In the genomic region with DNA sequence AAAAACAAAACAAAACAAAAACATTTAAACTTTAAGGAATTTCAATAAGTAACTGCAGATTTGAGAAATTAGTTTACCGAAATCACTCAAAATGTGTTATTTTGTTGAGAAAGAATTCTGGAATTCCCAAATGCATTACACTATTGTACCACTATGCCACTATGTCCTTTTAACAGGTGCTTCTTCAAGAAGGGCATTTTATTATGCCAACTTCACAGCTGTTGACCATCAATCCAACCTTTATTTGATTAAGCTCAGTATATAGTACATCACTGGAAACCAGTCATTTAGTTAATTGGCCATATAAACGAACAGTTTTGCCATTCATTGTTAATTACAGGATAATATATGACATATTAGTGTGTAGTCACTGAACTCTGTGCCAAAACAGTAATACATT, we compare ENCODE assay signal across 6 cellular contexts.
"Had no signal": no experiment of that assay in that cellular context is flagged by ENCODE, and none has a peak within 500 bp of the region (broad histone marks: within the 10 kb centered on the region; RNA-seq: fewer than 3 reads in every experiment).

No MANE protein-coding gene starts in this region.

- H3K9me3 Mint-ChIP-seq: activated CD4-positive, alpha-beta memory T cell treated with anti-CD3 and anti-CD28 coated beads, Interleukin-2, amount 10 ng/mL, durations not matched to agents 7 days and 5 days had no signal

- DNase-seq: activated CD4-positive, alpha-beta memory T cell treated with anti-CD3 and anti-CD28 coated beads, Interleukin-2, amount 10 ng/mL, durations not matched to agents 7 days and 5 days; activated CD4-positive, CD25-positive, alpha-beta regulatory T cell treated with anti-CD3 and anti-CD28 coated beads, Interleukin-2, amount 50 U/mL, for 72 hours; hypothalamus; small intestine; tibial artery; uterus had no signal

- H3K27ac ChIP-seq: tibial artery, uterus had no signal

- H3K4me3 ChIP-seq: tibial artery, uterus had no signal

- H3K27me3 Mint-ChIP-seq: activated CD4-positive, alpha-beta memory T cell treated with anti-CD3 and anti-CD28 coated beads, Interleukin-2, amount 10 ng/mL, durations not matched to agents 7 days and 5 days had no signal

- H3K27me3 ChIP-seq: tibial artery, uterus had no signal

- H3K4me1 ChIP-seq: uterus had no signal

- H3K4me3 Mint-ChIP-seq: activated CD4-positive, alpha-beta memory T cell treated with anti-CD3 and anti-CD28 coated beads, Interleukin-2, amount 10 ng/mL, durations not matched to agents 7 days and 5 days had no signal

- H3K27ac Mint-ChIP-seq: activated CD4-positive, alpha-beta memory T cell treated with anti-CD3 and anti-CD28 coated beads, Interleukin-2, amount 10 ng/mL, durations not matched to agents 7 days and 5 days had no signal
